ENCODE assay signal across 24 cellular contexts in genomic region chr9:83582026-83582425, GRCh38. TPM values are rescaled to one million over a fixed set of nuclear protein-coding genes. Genes with fewer than 3 reads are reported as not detected.
DNase-seq lines count a peak whose midpoint lies in the region; ATAC-seq and TF ChIP-seq lines count a peak whose summit lies in the region.
"Had no signal": no experiment of that assay in that cellular context is flagged by ENCODE, and none has a peak within 500 bp of the region (broad histone marks: within the 10 kb centered on the region; RNA-seq: fewer than 3 reads in every experiment).

No MANE protein-coding gene starts in this region.

- no peak overlapping the region for H3K9ac ChIP-seq in mesenchymal stem cell (ENCODE audit: low read length)

- intact Hi-C loops in sciatic nerve (cut with DNase I), result no loop called here

- no peaks in the 10 kb centered on the region for H3K79me1 ChIP-seq in mesenchymal stem cell (replicated peaks; ENCODE audit: low read length, poor library complexity, severe bottlenecking)

- no peak overlapping the region for H3K4ac ChIP-seq in mesenchymal stem cell (ENCODE audit: low read depth in 1 of 2, low read length in 2 of 2)

- no peaks in the 10 kb centered on the region for H3K4me1 ChIP-seq in mesenchymal stem cell (ENCODE audit: control insufficient read depth, insufficient read depth, low read depth, low read length)
- H3K4me1 ChIP-seq: pancreas, sigmoid colon, thyroid gland had no signal

- no peak overlapping the region for H3K27ac ChIP-seq in mesenchymal stem cell (ENCODE audit: low read length, poor library complexity, severe bottlenecking)
- H3K27ac ChIP-seq: hepatocyte, pancreas, RWPE1, sigmoid colon, thyroid gland had no signal

- H2BK15ac ChIP-seq in mesenchymal stem cell (ENCODE audit: low read depth, poor library complexity, severe bottlenecking), result no peak overlapping the region

- H2BK12ac ChIP-seq in mesenchymal stem cell (ENCODE audit: low read length in 2 of 2), result no peak overlapping the region

- H3K23ac ChIP-seq in mesenchymal stem cell (ENCODE audit: low read length in 2 of 2), result no peak overlapping the region

- TF ChIP-seq CTCF in fibroblast of mammary gland (conservative IDR thresholded peaks at IDR 0.05; ENCODE audit: control insufficient read depth, insufficient read depth, low read depth, low read length), result no peak

- no peak overlapping the region for H2AK5ac ChIP-seq in mesenchymal stem cell (ENCODE audit: low read length, severe bottlenecking)

- no peaks in the 10 kb centered on the region for H3K27me3 ChIP-seq in mesenchymal stem cell (ENCODE audit: control insufficient read depth in 1 of 2, insufficient read depth in 1 of 2, low read length in 2 of 2)
- H3K27me3 ChIP-seq: hepatocyte, pancreas, sigmoid colon, thyroid gland had no signal

- peak; percentile 41 for DNase-seq in HT1080 (ENCODE audit: low read depth)
- DNase-seq in amniotic epithelial cell (ENCODE audit: low read depth), result peak; percentile 86
- peak; percentile 86 for DNase-seq in fibroblast of mammary gland (ENCODE audit: low read depth)
- DNase-seq in sciatic nerve (ENCODE audit: low spot score), result no peak
- no peak for DNase-seq in NCI-H524 (lab: John Stamatoyannopoulos, UW)
- DNase-seq in mesenchymal stem cell, result no peak
- DNase-seq in cerebellar cortex (ENCODE audit: low spot score), result no peak
- DNase-seq: activated CD4-positive, alpha-beta T cell treated with anti-CD3 and anti-CD28 coated beads for 36 hours; COR-L47; cortex of kidney; DND-41; islet precursor cell; KBM-7; naive B cell; NCI-H1092 treated with DMSO at 0.1 percent for 48 hours; NCI-H2029 treated with DMSO at 0.1 percent for 48 hours; NCI-H510A treated with DMSO at 0.1 percent for 48 hours; pancreas; sigmoid colon; stimulated activated naive B cell treated with anti-CD40 and anti-IgM and Interleukin-4, amounts not matched to agents 10 μg/mL and 1 μg/mL and 100 μg/mL, for 72 hours; thyroid gland had no signal

- H2BK5ac ChIP-seq in mesenchymal stem cell (ENCODE audit: low read depth, low read length, poor library complexity, severe bottlenecking), result no peak overlapping the region

- H3K4me2 ChIP-seq in mesenchymal stem cell (ENCODE audit: low read length, poor library complexity, severe bottlenecking), result no peak overlapping the region
- H3K4me2 ChIP-seq: hepatocyte had no signal

- peaks cover 18% of the 10 kb centered on the region for H3K9me3 ChIP-seq in mesenchymal stem cell (ENCODE audit: control insufficient read depth, low read length)
- H3K9me3 ChIP-seq: pancreas, thyroid gland had no signal

- no CpG with 5 or more reads among the region's 1 CpG for WGBS in mesenchymal stem cell

- no peak overlapping the region for H2AFZ ChIP-seq in mesenchymal stem cell (ENCODE audit: low read depth, low read length)
- H2AFZ ChIP-seq: hepatocyte had no signal

- H3K18ac ChIP-seq in mesenchymal stem cell (ENCODE audit: low read depth in 1 of 2, low read length in 2 of 2), result no peak overlapping the region

- peak; percentile 87 for ATAC-seq in sciatic nerve
- ATAC-seq: activated CD4-positive, alpha-beta T cell treated with anti-CD3 and anti-CD28 coated beads for 36 hours; pancreas; stimulated activated naive B cell treated with anti-CD40 and anti-IgM and Interleukin-4, amounts not matched to agents 10 μg/mL and 1 μg/mL and 100 μg/mL, for 72 hours had no signal

- no peak overlapping the region for H3K4me3 ChIP-seq in fibroblast of mammary gland (ENCODE audit: control insufficient read depth, low read depth, low read length)
- H3K4me3 ChIP-seq in mesenchymal stem cell (ENCODE audit: insufficient read depth in 1 of 2, low read depth in 1 of 2, low read length in 2 of 2), result no peak overlapping the region
- H3K4me3 ChIP-seq: hepatocyte, lung, pancreas, sigmoid colon, thyroid gland had no signal

- no peak overlapping the region for H4K8ac ChIP-seq in mesenchymal stem cell (ENCODE audit: low read length)

- H3K14ac ChIP-seq in mesenchymal stem cell (ENCODE audit: low read length in 2 of 2), result no peak overlapping the region

- H3K36me3 ChIP-seq in mesenchymal stem cell (ENCODE audit: control insufficient read depth in 1 of 2, insufficient read depth in 2 of 2, low read depth in 1 of 2, low read length in 2 of 2), result no peaks in the 10 kb centered on the region
- H3K36me3 ChIP-seq: pancreas, sigmoid colon, thyroid gland had no signal

- H2BK120ac ChIP-seq in mesenchymal stem cell (ENCODE audit: low read depth, low read length), result no peak overlapping the region

- H4K91ac ChIP-seq in mesenchymal stem cell (ENCODE audit: low read length), result no peak overlapping the region

RNA-seq across cellular contexts. Expression of gene IDNK, which starts 40.9 kb away (rescaled TPM):
- 2.2 and 2.4 TPM in 2 replicates for total RNA-seq in HT1080 (2014; rRNA removed; shearing (Covaris generic))
- 2.9 and 3.8 TPM in 2 replicates for polyA plus RNA-seq in HT1080 (2015; cell fraction: cytosol; rRNA removed)
- polyA plus RNA-seq in HT1080 (2015; cell fraction: nucleus; rRNA removed), result 6.0 and 7.2 TPM in 2 replicates
- total RNA-seq in sciatic nerve, result 7.8 TPM
- polyA plus RNA-seq in mesenchymal stem cell (2013, experiment 1 of 2), result 2.4 TPM
- polyA plus RNA-seq in mesenchymal stem cell (2013, experiment 2 of 2), result 2.6 TPM

RNA-seq across cellular contexts. Expression of gene FRMD3, which starts 43.8 kb away (rescaled TPM):
- 5.7 and 6.6 TPM in 2 replicates for total RNA-seq in HT1080 (2014; rRNA removed; shearing (Covaris generic))
- polyA plus RNA-seq in HT1080 (2015; cell fraction: cytosol; rRNA removed), result 6.6 and 9.2 TPM in 2 replicates
- 8.6 and 9.7 TPM in 2 replicates for polyA plus RNA-seq in HT1080 (2015; cell fraction: nucleus; rRNA removed)
- 38.1 TPM for total RNA-seq in sciatic nerve
- 0.08 TPM for polyA plus RNA-seq in mesenchymal stem cell (2013, experiment 1 of 2)
- polyA plus RNA-seq in mesenchymal stem cell (2013, experiment 2 of 2), result 0.08 TPM

Comparison
In these comparisons a context has a peak if more than half of its experiments do, and no peak if none do; other contexts are left out.
1. DNase-seq: peak in HT1080 (single experiment), amniotic epithelial cell (single experiment) and fibroblast of mammary gland (single experiment); none in sciatic nerve (single experiment), NCI-H524 (0 of 2), mesenchymal stem cell (single experiment) and cerebellar cortex (single experiment).